21 cellular contexts compared by ENCODE assay signal in the genomic region with DNA sequence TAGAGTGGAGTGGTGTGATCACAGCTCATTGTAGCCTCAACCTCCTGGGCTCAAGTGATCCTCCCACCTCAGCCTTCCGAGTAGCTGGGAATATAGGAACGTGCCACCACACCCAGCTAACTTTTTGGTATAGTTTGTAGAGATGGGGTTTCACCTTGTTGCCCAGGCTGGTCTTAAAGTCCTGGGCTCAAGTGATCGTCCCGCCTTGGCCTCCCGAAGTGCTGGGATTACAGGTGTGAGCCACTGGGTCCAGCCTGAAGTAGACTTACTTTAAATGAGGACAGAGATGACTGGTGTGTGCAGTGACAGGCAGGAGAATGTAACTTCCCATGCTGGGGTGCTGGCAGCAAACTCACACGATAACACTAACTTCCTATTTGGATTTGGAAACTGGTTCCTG.
"Had no signal": no experiment of that assay in that cellular context is flagged by ENCODE, and none has a peak within 500 bp of the region (broad histone marks: within the 10 kb centered on the region; RNA-seq: fewer than 3 reads in every experiment).

No MANE protein-coding gene starts in this region.

- H3K9me3 ChIP-seq: heart left ventricle, neutrophil, ovary, tibial nerve had no signal

- ATAC-seq: activated CD4-positive, CD25-positive, alpha-beta regulatory T cell treated with anti-CD3 and anti-CD28 coated beads, Interleukin-2, amount 50 U/mL, for 24 hours; activated CD8-positive, alpha-beta memory T cell treated with anti-CD3 and anti-CD28 coated beads, Interleukin-2, amount 10 ng/mL, durations not matched to agents 7 days and 5 days; activated CD8-positive, alpha-beta T cell treated with anti-CD3 and anti-CD28 coated beads for 36 hours; heart left ventricle; natural killer cell treated with Interleukin-12 subunit alpha and Interleukin-12 subunit beta and Interleukin-15 and Interleukin-18, amount 100 ng/mL, for 72 hours; right cardiac atrium; stimulated activated naive CD8-positive, alpha-beta T cell treated with anti-CD3 and anti-CD28 coated beads, Interleukin-15, amount 100 ng/mL, for 72 hours had no signal

- H3K4me3 ChIP-seq: coronary artery, heart left ventricle, ovary, tibial nerve had no signal

- H3K27ac ChIP-seq: coronary artery, neutrophil, ovary, tibial nerve, VCaP had no signal

- DNase-seq: activated CD4-positive, alpha-beta T cell treated with anti-CD3 and anti-CD28 coated beads, Interleukin-2, amount 10 ng/mL, durations not matched to agents 24 days and 14 days; activated CD8-positive, alpha-beta memory T cell treated with anti-CD3 and anti-CD28 coated beads, Interleukin-2, amount 10 ng/mL, durations not matched to agents 7 days and 5 days; activated CD8-positive, alpha-beta T cell treated with anti-CD3 and anti-CD28 coated beads for 36 hours; activated effector memory CD4-positive, alpha-beta T cell treated with anti-CD3 and anti-CD28 coated beads, Interleukin-2, amount 50 U/mL, for 16 hours; activated naive CD4-positive, alpha-beta T cell treated with anti-CD3 and anti-CD28 coated beads, Interleukin-2, amount 10 ng/mL, durations not matched to agents 7 days and 5 days; activated T-cell treated with anti-CD3 and anti-CD28 coated beads for 4 hours; cerebellar nuclear complex; heart left ventricle; islet precursor cell; left cardiac atrium; ovary; right cardiac atrium; stimulated activated CD4-positive, alpha-beta T cell treated with anti-CD3 and anti-CD28 coated beads, Interleukin-12 subunit alpha, Interleukin-12 subunit beta, amount 100 ng/mL, for 4 hours; stimulated activated naive CD8-positive, alpha-beta T cell treated with anti-CD3 and anti-CD28 coated beads, Interleukin-15, amount 100 ng/mL, for 72 hours; T-helper 9 cell had no signal

- H3K27me3 ChIP-seq: heart left ventricle, neutrophil, ovary, tibial nerve had no signal

- H3K36me3 ChIP-seq: neutrophil, ovary had no signal
